22 cellular contexts compared by ENCODE assay signal in the genomic region with DNA sequence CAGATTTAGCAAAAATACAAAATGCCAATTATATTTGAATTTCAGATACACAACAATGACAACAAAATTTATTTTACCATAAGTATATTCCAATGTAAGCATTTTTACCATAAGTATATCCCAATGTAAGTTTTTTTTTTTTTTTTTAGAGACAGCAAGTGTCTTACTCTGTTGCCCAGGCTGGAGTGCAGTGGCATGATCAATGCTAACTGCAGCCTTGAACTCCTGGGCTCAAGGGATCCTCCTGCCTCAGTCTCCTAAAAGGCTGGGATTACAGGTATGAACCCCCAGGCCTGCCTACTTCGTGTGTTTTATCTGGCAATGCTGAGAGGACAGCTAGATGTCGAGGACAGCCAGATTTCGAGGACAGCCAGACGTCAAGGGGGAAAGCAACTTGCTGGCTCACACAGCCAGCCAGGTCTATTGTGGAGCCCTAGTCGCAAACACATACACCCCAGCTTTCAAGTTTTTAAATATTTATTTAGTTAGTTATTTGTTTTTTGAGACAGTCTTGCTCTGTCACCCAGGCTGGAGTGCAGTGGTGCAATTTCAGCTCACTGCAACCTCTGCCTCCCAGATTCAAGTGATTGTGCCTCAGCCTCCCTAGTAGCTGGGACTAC. TPM values are rescaled to one million over a fixed set of nuclear protein-coding genes. Genes with fewer than 3 reads are reported as not detected.
DNase-seq lines count a peak whose midpoint lies in the region; ATAC-seq, FAIRE-seq and TF ChIP-seq lines count a peak whose summit lies in the region.
"Had no signal": no experiment of that assay in that cellular context is flagged by ENCODE, and none has a peak within 500 bp of the region (broad histone marks: within the 10 kb centered on the region; RNA-seq: fewer than 3 reads in every experiment).

No MANE protein-coding gene starts in this region.

- FAIRE-seq in HepG2 (lab: Jason Lieb, UNC), result no peak
- FAIRE-seq: endometrium, HTR-8/SVneo had no signal

- CTCF ChIA-PET in HepG2 (lab: Yijun Ruan, JAX; ENCODE audit: low intra/inter-chr PET ratio, low total read pairs), result no interaction called here

- no peak overlapping the region for H3K9ac ChIP-seq in HepG2 (ENCODE audit: insufficient read depth, low read depth, low read length)

- no peak for TF ChIP-seq CTCF in HepG2 (CRISPR knock-in tag; IDR thresholded peaks at IDR 0.05)
- TF ChIP-seq CTCF in progenitor cell of endocrine pancreas (IDR thresholded peaks at IDR 0.05; ENCODE audit: unreplicated experiment), result no peak
- TF ChIP-seq CTCF in transverse colon (IDR thresholded peaks at IDR 0.05), result no peak

- H3K36me3 ChIP-seq in ectodermal cell (ENCODE audit: control insufficient read depth, insufficient read depth, low read length) (no peaks in the 10 kb centered on the region), HepG2 (replicated peaks in 1 of 2; ENCODE audit: control insufficient read depth in 1 of 2, insufficient read depth in 2 of 2, low read length in 2 of 2) (no peaks in the 10 kb centered on the region), transverse colon (no peaks in the 10 kb centered on the region)

- no peak for TF ChIP-seq EP300 in HepG2 (IDR thresholded peaks at IDR 0.05; ENCODE audit: low read depth in 2 of 2, low read length in 2 of 2)
- no peak for TF ChIP-seq EP300 in HepG2 (CRISPR knock-in tag; IDR thresholded peaks at IDR 0.05; ENCODE audit: borderline replicate concordance)
- TF ChIP-seq EP300 in transverse colon (IDR thresholded peaks at IDR 0.05; ENCODE audit: low read depth), result no peak

- no peak overlapping the region for H3K4me3 Mint-ChIP-seq in progenitor cell of endocrine pancreas (ENCODE audit: low read depth)
- H3K4me3 Mint-ChIP-seq: activated CD8-positive, alpha-beta T cell treated with anti-CD3 and anti-CD28 coated beads for 36 hours; CD4-positive, alpha-beta memory T cell had no signal

- peaks cover 9% of the 10 kb centered on the region for H3K36me3 Mint-ChIP-seq in progenitor cell of endocrine pancreas (ENCODE audit: insufficient read depth)
- H3K36me3 Mint-ChIP-seq: CD4-positive, alpha-beta memory T cell had no signal

- TF ChIP-seq RAD21 in HepG2 (CRISPR knock-in tag; IDR thresholded peaks at IDR 0.05), result no peak

- intact Hi-C loops in HepG2 (cut with micrococcal nuclease; ENCODE audit: unreplicated experiment), result loop anchor here (5.0 kb wide), 1 partner anchor 36 kb away; no protein-coding TSS in a partner anchor
- intact Hi-C loops in transverse colon (cut with DNase I; ENCODE audit: low total_unique reads), result no loop called here

- no peak overlapping the region for H2AFZ ChIP-seq in HepG2 (ENCODE audit: low read length)

- H3K9me3 ChIP-seq in ectodermal cell (ENCODE audit: control insufficient read depth, low read length) (no peaks in the 10 kb centered on the region), HepG2 (ENCODE audit: low read length) (no peaks in the 10 kb centered on the region), transverse colon (no peaks in the 10 kb centered on the region)

- no peaks in the 10 kb centered on the region for H4K20me1 ChIP-seq in HepG2 (ENCODE audit: insufficient read depth, low read length)

- in situ Hi-C loops in HepG2 (cut with HindIII; ENCODE audit: extremely low pct_ligation_motif_present, low pct_unique_long_range_greater_than_20kb) (no loop called here), transverse colon (cut with MboI; ENCODE audit: low pct_ligation_motif_present in 1 of 4, low pct_unique_long_range_greater_than_20kb in 1 of 4, low sequenced_read_pairs in 3 of 4) (no loop called here)

- peaks cover 32% of the 10 kb centered on the region for H3K4me1 Mint-ChIP-seq in progenitor cell of endocrine pancreas (ENCODE audit: low read depth)
- H3K4me1 Mint-ChIP-seq: CD4-positive, alpha-beta memory T cell had no signal

- no peaks in the 10 kb centered on the region for H3K27me3 ChIP-seq in ectodermal cell (ENCODE audit: control insufficient read depth, insufficient read depth, low read length, poor library complexity, severe bottlenecking)
- peaks cover 0 to 9% of the 10 kb centered on the region in 2 experiments; a peak in 2 of 5 replicates for H3K27me3 ChIP-seq in HepG2 (ENCODE audit: control insufficient read depth in 1 of 2, insufficient read depth in 2 of 2, low read length in 2 of 2)
- H3K27me3 ChIP-seq in transverse colon, result peaks cover 9% of the 10 kb centered on the region

- peaks cover 34% of the 10 kb centered on the region for H3K4me1 ChIP-seq in ectodermal cell (ENCODE audit: control insufficient read depth, insufficient read depth, low read length)
- peaks cover 44% of the 10 kb centered on the region for H3K4me1 ChIP-seq in HepG2 (ENCODE audit: insufficient read depth, low read length)
- peaks cover 0 to 16% (median 0%) of the 10 kb centered on the region in 4 donors for H3K4me1 ChIP-seq in transverse colon

- H3K27ac Mint-ChIP-seq in progenitor cell of endocrine pancreas, result peak overlapping the region; percentile 59
- H3K27ac Mint-ChIP-seq: activated CD8-positive, alpha-beta T cell treated with anti-CD3 and anti-CD28 coated beads for 36 hours; CD4-positive, alpha-beta memory T cell had no signal

- H3K9me3 Mint-ChIP-seq in progenitor cell of endocrine pancreas (ENCODE audit: low read depth), result no peaks in the 10 kb centered on the region
- H3K9me3 Mint-ChIP-seq: activated CD8-positive, alpha-beta T cell treated with anti-CD3 and anti-CD28 coated beads for 36 hours; CD4-positive, alpha-beta memory T cell had no signal

- H3K27me3 Mint-ChIP-seq in progenitor cell of endocrine pancreas, result no peaks in the 10 kb centered on the region

- H3K4me2 ChIP-seq in HepG2 (ENCODE audit: low read depth, low read length), result peak overlapping the region; percentile 89

- no peak for DNase-seq in HepG2 (ENCODE audit: low spot score)
- no peak for DNase-seq in progenitor cell of endocrine pancreas (ENCODE audit: low spot score, unreplicated experiment)
- DNase-seq in transverse colon, result no peak
- no peak for DNase-seq in middle frontal gyrus (ENCODE audit: extremely low spot score, low spot score)
- no peak for DNase-seq in hippocampal formation (lab: John Stamatoyannopoulos, UW)
- no peak for DNase-seq in NCI-H526 (lab: John Stamatoyannopoulos, UW)
- no peak for DNase-seq in NCI-H2227 treated with DMSO at 0.1 percent for 48 hours (lab: John Stamatoyannopoulos, UW)
- DNase-seq: activated CD8-positive, alpha-beta T cell treated with anti-CD3 and anti-CD28 coated beads for 36 hours; activated effector memory CD4-positive, alpha-beta T cell treated with anti-CD3 and anti-CD28 coated beads, Interleukin-2, amount 50 U/mL, for 16 hours; activated T-cell treated with anti-CD3 and anti-CD28 coated beads for 4 hours; CD4-positive, alpha-beta memory T cell; cortex of kidney; DMS 273 treated with DMSO at 0.1 percent for 48 hours; HCEC 1CT; Karpas-422; NCI-H187; NCI-H226; NCI-H774; stimulated activated CD4-positive, alpha-beta T cell treated with anti-CD3 and anti-CD28 coated beads, Interleukin-15, amount 100 ng/mL, for 24 hours had no signal

- POLR2A ChIA-PET in HepG2 (lab: Yijun Ruan, JAX), result interaction anchor here (0.6 to 3.5 kb wide), 7 partner anchors 9 to 137 kb away, joined by 3 to 33 read pairs (median 4); a partner anchor contains a TSS

- peak; percentile 40 for ATAC-seq in HepG2
- ATAC-seq: activated CD8-positive, alpha-beta T cell treated with anti-CD3 and anti-CD28 coated beads for 36 hours had no signal

- H3K79me2 ChIP-seq in HepG2 (ENCODE audit: insufficient read depth, low read length), result no peaks in the 10 kb centered on the region

- H3K27ac ChIP-seq in ectodermal cell (ENCODE audit: insufficient read depth, low read depth, low read length, poor library complexity, severe bottlenecking) (peak overlapping the region; percentile 96), HepG2 (ENCODE audit: extremely low read length, insufficient read depth, low read length) (no peak overlapping the region), transverse colon (peak overlapping the region; percentile 77 to 91 (median 86))

- 78 to 87% methylated on average over 4 to 5 of the region's 5 CpGs for WGBS in ectodermal cell, 2 experiments
- 0% methylated on average over 5 of the region's 5 CpGs for WGBS in HepG2 (ENCODE audit: low lambda C conversion rate)
- WGBS in transverse colon (ENCODE audit: low coverage in 1 of 2), 2 donors, result 66 to 67% methylated on average over 2 to 5 of the region's 5 CpGs

- H3K4me3 ChIP-seq in ectodermal cell (ENCODE audit: insufficient read depth, low read depth, low read length), result no peak overlapping the region
- peak overlapping the region in 2 of 3 experiments; percentile 57 to 68; a peak in 2 of 6 replicates for H3K4me3 ChIP-seq in HepG2 (replicated peaks in 1 of 3; ENCODE audit: insufficient read depth in 1 of 3, low read depth in 2 of 3, low read length in 3 of 3)
- no peak overlapping the region for H3K4me3 ChIP-seq in transverse colon

- no TSS peak for BruUV-seq in HepG2 (replicated peaks; lab: Mats Ljungman, UMichigan)

- no peak for TF ChIP-seq POLR2A in HepG2 (IDR thresholded peaks at IDR 0.05; ENCODE audit: insufficient read depth in 1 of 2, low read depth in 2 of 2, low read length in 2 of 2)
- no peak for TF ChIP-seq POLR2A in transverse colon (IDR thresholded peaks at IDR 0.05)

RNA-seq across cellular contexts. Expression of a gene that starts 1.1 kb away (rescaled TPM):
- 110 TPM for polyA plus RNA-seq in ectodermal cell (2013, experiment 1 of 4)
- 98.4 TPM for polyA plus RNA-seq in ectodermal cell (2013, experiment 2 of 4)
- polyA plus RNA-seq in ectodermal cell (2013, experiment 3 of 4), result 111 TPM
- 127 TPM for polyA plus RNA-seq in ectodermal cell (2013, experiment 4 of 4)
- total RNA-seq in HepG2 (2016; rRNA removed; fragmentation: Illumina TruSeq; extraction: Trizol) (1.6 and 2.0 TPM in 2 replicates), progenitor cell of endocrine pancreas (190 and 196 TPM in 2 replicates), transverse colon (100 to 1,000 TPM in 2 of 4 donors, 10 to 100 TPM in 2; 65.7 to 143 (median 102) TPM)
- 0.71 TPM in 2 replicates for total RNA-seq in HepG2 (2016; cell fraction: cytosol; rRNA removed; fragmentation: Illumina TruSeq; extraction: Trizol; ENCODE audit: low read depth)
- total RNA-seq in HepG2 (2016; cell fraction: insoluble cytoplasmic fraction; rRNA removed; fragmentation: Illumina TruSeq; extraction: Trizol), result 1.5 and 1.9 TPM in 2 replicates
- 0.87 and 1.2 TPM in 2 replicates for total RNA-seq in HepG2 (2016; cell fraction: membrane; rRNA removed; fragmentation: Illumina TruSeq; extraction: Trizol)
- 3.8 and 5.3 TPM in 2 replicates for total RNA-seq in HepG2 (2016; cell fraction: nucleus; rRNA removed; fragmentation: Illumina TruSeq; extraction: Trizol)
- polyA plus RNA-seq in HepG2 (2011; rRNA removed), result 10.4 and 23.3 TPM in 2 replicates
- polyA plus RNA-seq in HepG2 (2011; cell fraction: cytosol; rRNA removed), result 10.6 and 20.0 TPM in 2 replicates
- polyA plus RNA-seq in HepG2 (2011; cell fraction: nucleus; rRNA removed), result 13.7 and 21.4 TPM in 2 replicates
- 10.2 and 20.7 TPM in 2 replicates for polyA plus RNA-seq in HepG2 (2012)
- 2.0 and 2.4 TPM in 2 replicates for polyA plus RNA-seq in HepG2 (2016; cell fraction: cytosol; fragmentation: Illumina TruSeq; extraction: Trizol; ENCODE audit: low read depth)
- polyA plus RNA-seq in HepG2 (2016; cell fraction: insoluble cytoplasmic fraction; fragmentation: Illumina TruSeq; extraction: Trizol; ENCODE audit: low read depth), result 5.1 and 5.2 TPM in 2 replicates
- polyA plus RNA-seq in HepG2 (2016; cell fraction: membrane; fragmentation: Illumina TruSeq; extraction: Trizol; ENCODE audit: low read depth), result 2.1 and 3.4 TPM in 2 replicates
- 15.9 and 17.7 TPM in 2 replicates for polyA plus RNA-seq in HepG2 (2016; cell fraction: nucleus; fragmentation: Illumina TruSeq; extraction: Trizol; ENCODE audit: insufficient read depth, low read depth)
- polyA minus RNA-seq in HepG2 (2011; rRNA and poly(A)+ RNA removed; ENCODE audit: low replicate concordance), result 8.2 TPM in 1 of 2 replicates, not detected in the other
- 4.2 and 11.2 TPM in 2 replicates for polyA minus RNA-seq in HepG2 (2011; cell fraction: cytosol; rRNA and poly(A)+ RNA removed)
- 2.2 and 7.8 TPM in 2 replicates for polyA minus RNA-seq in HepG2 (2011; cell fraction: nucleus; rRNA and poly(A)+ RNA removed)
- total RNA-seq: activated CD8-positive, alpha-beta T cell treated with anti-CD3 and anti-CD28 coated beads for 36 hours; CD4-positive, alpha-beta memory T cell had no signal
- polyA plus RNA-seq: CD4-positive, alpha-beta memory T cell had no signal

RNA-seq across cellular contexts. Expression of a gene that starts 28.9 kb away (rescaled TPM):
- 124 TPM for polyA plus RNA-seq in ectodermal cell (2013, experiment 1 of 4)
- 123 TPM for polyA plus RNA-seq in ectodermal cell (2013, experiment 2 of 4)
- 92.9 TPM for polyA plus RNA-seq in ectodermal cell (2013, experiment 3 of 4)
- polyA plus RNA-seq in ectodermal cell (2013, experiment 4 of 4), result 98.7 TPM
- total RNA-seq in HepG2 (2016; rRNA removed; fragmentation: Illumina TruSeq; extraction: Trizol) (30.3 and 37.6 TPM in 2 replicates), progenitor cell of endocrine pancreas (30.6 and 34.3 TPM in 2 replicates), transverse colon (10 to 100 TPM; 15.3 to 24.3 (median 20.6) TPM)
- 17.4 and 20.5 TPM in 2 replicates for total RNA-seq in HepG2 (2016; cell fraction: cytosol; rRNA removed; fragmentation: Illumina TruSeq; extraction: Trizol; ENCODE audit: low read depth)
- 27.8 and 37.8 TPM in 2 replicates for total RNA-seq in HepG2 (2016; cell fraction: insoluble cytoplasmic fraction; rRNA removed; fragmentation: Illumina TruSeq; extraction: Trizol)
- total RNA-seq in HepG2 (2016; cell fraction: membrane; rRNA removed; fragmentation: Illumina TruSeq; extraction: Trizol), result 26.3 and 29.3 TPM in 2 replicates
- total RNA-seq in HepG2 (2016; cell fraction: nucleus; rRNA removed; fragmentation: Illumina TruSeq; extraction: Trizol), result 9.1 and 12.2 TPM in 2 replicates
- polyA plus RNA-seq in HepG2 (2011; rRNA removed), result 30.4 and 38.3 TPM in 2 replicates
- polyA plus RNA-seq in HepG2 (2011; cell fraction: cytosol; rRNA removed), result 42.3 and 44.9 TPM in 2 replicates
- polyA plus RNA-seq in HepG2 (2011; cell fraction: nucleus; rRNA removed), result 12.0 and 15.7 TPM in 2 replicates
- 27.5 and 35.0 TPM in 2 replicates for polyA plus RNA-seq in HepG2 (2012)
- 27.4 and 32.1 TPM in 2 replicates for polyA plus RNA-seq in HepG2 (2016; cell fraction: cytosol; fragmentation: Illumina TruSeq; extraction: Trizol; ENCODE audit: low read depth)
- 54.7 and 56.6 TPM in 2 replicates for polyA plus RNA-seq in HepG2 (2016; cell fraction: insoluble cytoplasmic fraction; fragmentation: Illumina TruSeq; extraction: Trizol; ENCODE audit: low read depth)
- 33.1 and 34.4 TPM in 2 replicates for polyA plus RNA-seq in HepG2 (2016; cell fraction: membrane; fragmentation: Illumina TruSeq; extraction: Trizol; ENCODE audit: low read depth)
- 19.0 and 19.8 TPM in 2 replicates for polyA plus RNA-seq in HepG2 (2016; cell fraction: nucleus; fragmentation: Illumina TruSeq; extraction: Trizol; ENCODE audit: insufficient read depth, low read depth)
- 2.5 and 57.1 TPM in 2 replicates for polyA minus RNA-seq in HepG2 (2011; rRNA and poly(A)+ RNA removed; ENCODE audit: low replicate concordance)
- 10.2 and 16.3 TPM in 2 replicates for polyA minus RNA-seq in HepG2 (2011; cell fraction: cytosol; rRNA and poly(A)+ RNA removed)
- polyA minus RNA-seq in HepG2 (2011; cell fraction: nucleus; rRNA and poly(A)+ RNA removed), result 3.5 and 6.6 TPM in 2 replicates

RNA-seq across cellular contexts. Expression of a gene that starts 53.3 kb away (rescaled TPM):
- polyA plus RNA-seq in ectodermal cell (2013, experiment 1 of 4), result not detected
- 0.41 TPM for polyA plus RNA-seq in ectodermal cell (2013, experiment 2 of 4)
- 0.16 TPM for polyA plus RNA-seq in ectodermal cell (2013, experiment 3 of 4)
- polyA plus RNA-seq in ectodermal cell (2013, experiment 4 of 4), result 0.16 TPM
- total RNA-seq in HepG2 (2016; rRNA removed; fragmentation: Illumina TruSeq; extraction: Trizol) (not detected in 2 replicates), progenitor cell of endocrine pancreas (0.22 TPM in 2 replicates), transverse colon (under 1 TPM in 2 of 4 donors, not detected in 2; 0.68 to 0.95 TPM)
- not detected in 2 replicates for total RNA-seq in HepG2 (2016; cell fraction: cytosol; rRNA removed; fragmentation: Illumina TruSeq; extraction: Trizol; ENCODE audit: low read depth)
- not detected in 2 replicates for total RNA-seq in HepG2 (2016; cell fraction: insoluble cytoplasmic fraction; rRNA removed; fragmentation: Illumina TruSeq; extraction: Trizol)
- total RNA-seq in HepG2 (2016; cell fraction: membrane; rRNA removed; fragmentation: Illumina TruSeq; extraction: Trizol), result not detected in 2 replicates
- not detected in 2 replicates for total RNA-seq in HepG2 (2016; cell fraction: nucleus; rRNA removed; fragmentation: Illumina TruSeq; extraction: Trizol)
- 0.04 TPM in 1 of 2 replicates, not detected in the other for polyA plus RNA-seq in HepG2 (2011; rRNA removed)
- 0.05 TPM in 1 of 2 replicates, not detected in the other for polyA plus RNA-seq in HepG2 (2011; cell fraction: cytosol; rRNA removed)
- polyA plus RNA-seq in HepG2 (2011; cell fraction: nucleus; rRNA removed), result 0.10 TPM in 1 of 2 replicates, not detected in the other
- 0.17 and 0.20 TPM in 2 replicates for polyA plus RNA-seq in HepG2 (2012)
- not detected in 2 replicates for polyA plus RNA-seq in HepG2 (2016; cell fraction: cytosol; fragmentation: Illumina TruSeq; extraction: Trizol; ENCODE audit: low read depth)
- polyA plus RNA-seq in HepG2 (2016; cell fraction: insoluble cytoplasmic fraction; fragmentation: Illumina TruSeq; extraction: Trizol; ENCODE audit: low read depth), result not detected in 2 replicates
- polyA plus RNA-seq in HepG2 (2016; cell fraction: membrane; fragmentation: Illumina TruSeq; extraction: Trizol; ENCODE audit: low read depth), result not detected in 2 replicates
- polyA plus RNA-seq in HepG2 (2016; cell fraction: nucleus; fragmentation: Illumina TruSeq; extraction: Trizol; ENCODE audit: insufficient read depth, low read depth), result not detected in 2 replicates
- polyA minus RNA-seq in HepG2 (2011; rRNA and poly(A)+ RNA removed; ENCODE audit: low replicate concordance), result not detected in 2 replicates
- not detected in 2 replicates for polyA minus RNA-seq in HepG2 (2011; cell fraction: cytosol; rRNA and poly(A)+ RNA removed)
- polyA minus RNA-seq in HepG2 (2011; cell fraction: nucleus; rRNA and poly(A)+ RNA removed), result not detected in 2 replicates

RNA-seq across cellular contexts. Expression of a gene that starts 59.0 kb away (rescaled TPM):
- 1.2 TPM for polyA plus RNA-seq in ectodermal cell (2013, experiment 1 of 4)
- polyA plus RNA-seq in ectodermal cell (2013, experiment 2 of 4), result 1.4 TPM
- 1.0 TPM for polyA plus RNA-seq in ectodermal cell (2013, experiment 3 of 4)
- 0.28 TPM for polyA plus RNA-seq in ectodermal cell (2013, experiment 4 of 4)
- total RNA-seq in HepG2 (2016; rRNA removed; fragmentation: Illumina TruSeq; extraction: Trizol) (not detected in 2 replicates), progenitor cell of endocrine pancreas (not detected in 2 replicates), transverse colon (not detected)
- total RNA-seq in HepG2 (2016; cell fraction: cytosol; rRNA removed; fragmentation: Illumina TruSeq; extraction: Trizol; ENCODE audit: low read depth), result not detected in 2 replicates
- total RNA-seq in HepG2 (2016; cell fraction: insoluble cytoplasmic fraction; rRNA removed; fragmentation: Illumina TruSeq; extraction: Trizol), result not detected in 2 replicates
- total RNA-seq in HepG2 (2016; cell fraction: membrane; rRNA removed; fragmentation: Illumina TruSeq; extraction: Trizol), result not detected in 2 replicates
- not detected in 2 replicates for total RNA-seq in HepG2 (2016; cell fraction: nucleus; rRNA removed; fragmentation: Illumina TruSeq; extraction: Trizol)
- polyA plus RNA-seq in HepG2 (2011; rRNA removed), result 0.04 TPM in 1 of 2 replicates, not detected in the other
- polyA plus RNA-seq in HepG2 (2011; cell fraction: cytosol; rRNA removed), result not detected in 2 replicates
- polyA plus RNA-seq in HepG2 (2011; cell fraction: nucleus; rRNA removed), result not detected in 2 replicates
- not detected in 2 replicates for polyA plus RNA-seq in HepG2 (2012)
- not detected in 2 replicates for polyA plus RNA-seq in HepG2 (2016; cell fraction: cytosol; fragmentation: Illumina TruSeq; extraction: Trizol; ENCODE audit: low read depth)
- not detected in 2 replicates for polyA plus RNA-seq in HepG2 (2016; cell fraction: insoluble cytoplasmic fraction; fragmentation: Illumina TruSeq; extraction: Trizol; ENCODE audit: low read depth)
- not detected in 2 replicates for polyA plus RNA-seq in HepG2 (2016; cell fraction: membrane; fragmentation: Illumina TruSeq; extraction: Trizol; ENCODE audit: low read depth)
- polyA plus RNA-seq in HepG2 (2016; cell fraction: nucleus; fragmentation: Illumina TruSeq; extraction: Trizol; ENCODE audit: insufficient read depth, low read depth), result not detected in 2 replicates
- polyA minus RNA-seq in HepG2 (2011; rRNA and poly(A)+ RNA removed; ENCODE audit: low replicate concordance), result not detected in 2 replicates
- polyA minus RNA-seq in HepG2 (2011; cell fraction: cytosol; rRNA and poly(A)+ RNA removed), result not detected in 2 replicates
- polyA minus RNA-seq in HepG2 (2011; cell fraction: nucleus; rRNA and poly(A)+ RNA removed), result not detected in 2 replicates
- total RNA-seq: activated CD8-positive, alpha-beta T cell treated with anti-CD3 and anti-CD28 coated beads for 36 hours; CD4-positive, alpha-beta memory T cell had no signal

Comparison
In these comparisons a context has a peak if more than half of its experiments do, and no peak if none do; other contexts are left out.
1. H3K4me3 ChIP-seq: peak in HepG2 (2 of 3); none in ectodermal cell (single experiment) and transverse colon (0 of 4).
2. RNA of a gene that starts 1.1 kb away (total RNA-seq): 190 to 196 TPM in progenitor cell of endocrine pancreas and 65.7 to 143 TPM in transverse colon; 0.71 to 5.3 TPM in HepG2; every median in the first group is over 10 times any median in the second.